In genomic region chr12:115891551-115891950, GRCh38 we compare ENCODE assay signal across 18 cellular contexts.
"Had no signal": no experiment of that assay in that cellular context is flagged by ENCODE, and none has a peak within 500 bp of the region (broad histone marks: within the 10 kb centered on the region; RNA-seq: fewer than 3 reads in every experiment).

No MANE protein-coding gene starts in this region.

- H3K27me3 ChIP-seq: colonic mucosa, right lobe of liver, tibial nerve, uterus had no signal

- H3K9me3 ChIP-seq: colonic mucosa, neutrophil, right lobe of liver, tibial nerve, uterus had no signal

- H3K4me3 ChIP-seq: colonic mucosa, right lobe of liver, tibial nerve, uterus had no signal

- ATAC-seq: left cardiac atrium; natural killer cell treated with Interleukin-12 subunit alpha and Interleukin-12 subunit beta and Interleukin-15 and Interleukin-18, amount 100 ng/mL, for 72 hours; right lobe of liver had no signal

- H3K4me1 ChIP-seq: colonic mucosa, right lobe of liver, tibial nerve, uterus had no signal

- DNase-seq: activated B cell treated with CpG ODN at 0.5 μM for 24 hours; activated CD4-positive, alpha-beta T cell treated with anti-CD3 and anti-CD28 coated beads for 4 hours; activated CD4-positive, alpha-beta T cell treated with anti-CD3 and anti-CD28 coated beads, Interleukin-2, amount 50 U/mL, for 4 hours; activated effector memory CD4-positive, alpha-beta T cell treated with Interleukin-2 at 50 U/mL for 16 hours; activated naive CD4-positive, alpha-beta T cell treated with Interleukin-2 at 50 U/mL for 16 hours; activated T-cell treated with anti-CD3 and anti-CD28 coated beads for 4 hours; colonic mucosa; effector CD8-positive, alpha-beta T cell; left cardiac atrium; mammary epithelial cell; right lobe of liver; stimulated activated CD4-positive, alpha-beta T cell treated with anti-CD3 and anti-CD28 coated beads, Interleukin-2, amount 100 ng/mL, for 48 hours; stimulated activated naive CD4-positive, alpha-beta T cell treated with Interleukin-2 at 50 U/mL for 16 hours; SW 1271; uterus had no signal

- H3K36me3 ChIP-seq: colonic mucosa, neutrophil, right lobe of liver, tibial nerve, uterus had no signal

- H3K27ac ChIP-seq: colonic mucosa, neutrophil, right lobe of liver, tibial nerve, uterus had no signal
